ENCODE assay signal across 12 cellular contexts in genomic region chr11:110077318-110077717, GRCh38.
DNase-seq lines count a peak whose midpoint lies in the region; ATAC-seq and FAIRE-seq lines count a peak whose summit lies in the region.
"Had no signal": no experiment of that assay in that cellular context is flagged by ENCODE, and none has a peak within 500 bp of the region (broad histone marks: within the 10 kb centered on the region; RNA-seq: fewer than 3 reads in every experiment).

No MANE protein-coding gene starts in this region.

- peaks cover 0 to 5% of the 10 kb centered on the region in 2 donors for H3K9me3 Mint-ChIP-seq in stimulated activated naive B cell treated with anti-CD40 and anti-IgM and Interleukin-4, amounts not matched to agents 10 μg/mL and 1 μg/mL and 100 μg/mL, for 72 hours

- no peaks in the 10 kb centered on the region for H3K36me3 Mint-ChIP-seq in stimulated activated naive B cell treated with anti-CD40 and anti-IgM and Interleukin-4, amounts not matched to agents 10 μg/mL and 1 μg/mL and 100 μg/mL, for 72 hours

- peak; percentile 13 for FAIRE-seq in islet of Langerhans (lab: Jason Lieb, UNC)
- FAIRE-seq: bronchial epithelial cell had no signal

- intact Hi-C loops in head of caudate nucleus (cut with DNase I), result no loop called here

- DNase-seq in stimulated activated naive B cell treated with anti-CD40 and anti-IgM and Interleukin-4, amounts not matched to agents 10 μg/mL and 1 μg/mL and 100 μg/mL, for 72 hours, result no peak
- DNase-seq in head of caudate nucleus (no peak), GM03348 (ENCODE audit: low spot score) (no peak), NCI-H1694 treated with DMSO at 0.1 percent for 48 hours (lab: John Stamatoyannopoulos, UW) (no peak)
- DNase-seq: activated B cell treated with CpG ODN at 0.5 μM for 24 hours, heart right ventricle, NCI-H82 had no signal

- no peak overlapping the region for H3K27ac Mint-ChIP-seq in stimulated activated naive B cell treated with anti-CD40 and anti-IgM and Interleukin-4, amounts not matched to agents 10 μg/mL and 1 μg/mL and 100 μg/mL, for 72 hours
- H3K27ac Mint-ChIP-seq: activated B cell treated with CpG ODN at 0.5 μM for 24 hours had no signal

- peaks cover 29 to 34% of the 10 kb centered on the region in 2 donors for H3K27me3 Mint-ChIP-seq in stimulated activated naive B cell treated with anti-CD40 and anti-IgM and Interleukin-4, amounts not matched to agents 10 μg/mL and 1 μg/mL and 100 μg/mL, for 72 hours

- ATAC-seq in GM18870 (IDR thresholded peaks at IDR 0.05; ENCODE audit: unreplicated experiment) (peak; percentile 18), GM21576 (IDR thresholded peaks at IDR 0.05; ENCODE audit: unreplicated experiment) (peak; percentile 23), HG03439 (IDR thresholded peaks at IDR 0.05; ENCODE audit: unreplicated experiment) (peak; percentile 25)
- ATAC-seq in stimulated activated naive B cell treated with anti-CD40 and anti-IgM and Interleukin-4, amounts not matched to agents 10 μg/mL and 1 μg/mL and 100 μg/mL, for 72 hours (replicated peaks), result no peak
- ATAC-seq: heart right ventricle had no signal

- no peak overlapping the region for H3K4me3 Mint-ChIP-seq in stimulated activated naive B cell treated with anti-CD40 and anti-IgM and Interleukin-4, amounts not matched to agents 10 μg/mL and 1 μg/mL and 100 μg/mL, for 72 hours
- H3K4me3 Mint-ChIP-seq: activated B cell treated with CpG ODN at 0.5 μM for 24 hours had no signal

- H3K4me1 Mint-ChIP-seq in stimulated activated naive B cell treated with anti-CD40 and anti-IgM and Interleukin-4, amounts not matched to agents 10 μg/mL and 1 μg/mL and 100 μg/mL, for 72 hours, result peaks cover 3 to 10% of the 10 kb centered on the region in 2 donors
- H3K4me1 Mint-ChIP-seq: activated B cell treated with CpG ODN at 0.5 μM for 24 hours had no signal

Comparison
In these comparisons a context has a peak if more than half of its experiments do, and no peak if none do; other contexts are left out.
1. ATAC-seq: peak in GM18870 (single experiment), GM21576 (single experiment) and HG03439 (single experiment); none in stimulated activated naive B cell treated with anti-CD40 and anti-IgM and Interleukin-4, amounts not matched to agents 10 μg/mL and 1 μg/mL and 100 μg/mL, for 72 hours (0 of 2).